ENCODE assay signal across 8 cellular contexts in the genomic region with DNA sequence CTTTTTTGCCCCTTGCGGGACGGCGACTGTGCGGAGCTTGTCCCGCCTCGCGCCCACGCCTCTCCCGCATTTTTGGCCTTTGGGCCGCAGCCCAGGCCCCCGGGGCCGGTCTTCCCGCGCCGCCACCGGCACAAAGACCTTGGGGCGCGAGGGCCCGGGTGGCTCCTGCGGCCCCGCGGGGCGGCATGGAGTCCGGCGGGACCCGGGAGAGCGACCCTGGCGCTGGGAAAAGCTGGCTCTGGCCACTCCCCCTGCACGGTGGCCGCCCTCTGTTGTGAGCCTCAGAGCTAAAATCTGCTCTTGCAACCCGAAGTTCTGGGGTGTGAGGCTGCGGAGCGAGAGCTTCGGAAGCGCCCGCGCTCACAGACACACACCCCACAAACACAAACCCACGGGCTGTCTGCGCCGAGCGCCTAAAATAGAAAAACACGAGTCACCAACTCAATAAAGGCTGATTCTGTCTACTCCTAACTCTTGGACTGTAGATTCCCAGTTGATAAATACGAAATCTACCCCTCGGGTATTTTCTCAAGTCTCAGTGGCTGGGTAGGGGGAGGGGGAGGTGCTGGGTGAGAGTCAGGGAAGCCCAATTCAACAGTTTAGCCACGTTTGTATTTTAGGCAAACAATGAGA. TPM values are rescaled to one million over a fixed set of nuclear protein-coding genes. Genes with fewer than 3 reads are reported as not detected.
A peak's percentile ranks its signal among the peaks of the same experiment; 100 is the strongest.
DNase-seq lines count a peak whose midpoint lies in the region; ATAC-seq and TF ChIP-seq lines count a peak whose summit lies in the region.

No MANE protein-coding gene starts in this region.

- no peaks in the 10 kb centered on the region for H3K36me3 ChIP-seq in upper lobe of right lung

- H3K27ac Mint-ChIP-seq in HFFc6 (peak overlapping the region; percentile 31; the same call in 1 of the 2 replicates), nephron progenitor cell (peak overlapping the region; percentile 97)

- peak; percentile 46 for ATAC-seq in upper lobe of right lung

- H3K4me3 ChIP-seq in fibroblast of pulmonary artery (replicated peaks; ENCODE audit: low read depth, low read length): peak overlapping the region; percentile 62
- H3K4me3 ChIP-seq in upper lobe of right lung: peak overlapping the region; percentile 70

- DNase-seq in Daoy (ENCODE audit: low read depth): peak; percentile 77
- peak; percentile 10 for DNase-seq in HFFc6
- peak; percentile 74 for DNase-seq in NCI-H345 treated with DMSO at 0.1 percent for 48 hours (lab: John Stamatoyannopoulos, UW; ENCODE audit: unreplicated experiment)
- peak; percentile 4 for DNase-seq in activated T-cell treated with anti-CD3 and anti-CD28 coated beads for 24 hours (ENCODE audit: low read depth)
- no peak for DNase-seq in fibroblast of pulmonary artery (ENCODE audit: low read depth)
- DNase-seq in nephron progenitor cell: peak; percentile 84
- DNase-seq in upper lobe of right lung: peak; percentile 78
- DNase-seq in NCI-H226: no peak

- H3K36me3 Mint-ChIP-seq in HFFc6 (ENCODE audit: low read depth) (no peaks in the 10 kb centered on the region), nephron progenitor cell (ENCODE audit: low read depth) (peaks cover 12% of the 10 kb centered on the region)

- peaks cover 5% of the 10 kb centered on the region; the same call in 1 of the 2 replicates for H3K27me3 Mint-ChIP-seq in HFFc6 (ENCODE audit: insufficient read depth)
- no peaks in the 10 kb centered on the region for H3K27me3 Mint-ChIP-seq in nephron progenitor cell (ENCODE audit: low read depth, poor library complexity)

- H3K27me3 ChIP-seq in upper lobe of right lung: peaks cover 6% of the 10 kb centered on the region

- no peaks in the 10 kb centered on the region for H3K9me3 ChIP-seq in upper lobe of right lung

- peak overlapping the region; percentile 75 for H3K27ac ChIP-seq in upper lobe of right lung

- intact Hi-C loops in upper lobe of right lung (cut with DNase I): no loop called here

- peaks cover 10% of the 10 kb centered on the region for H3K4me1 Mint-ChIP-seq in HFFc6 (ENCODE audit: low read depth)
- H3K4me1 Mint-ChIP-seq in nephron progenitor cell: peaks cover 39% of the 10 kb centered on the region

- TF ChIP-seq CTCF in HFFc6 (IDR thresholded peaks at IDR 0.05): no peak
- TF ChIP-seq CTCF in fibroblast of pulmonary artery (IDR thresholded peaks at IDR 0.05; ENCODE audit: low read length, missing control alignments): no peak
- TF ChIP-seq CTCF in nephron progenitor cell (IDR thresholded peaks at IDR 0.05): no peak
- TF ChIP-seq CTCF in upper lobe of right lung (IDR thresholded peaks at IDR 0.05): no peak

- H3K9me3 Mint-ChIP-seq in HFFc6: no peaks in the 10 kb centered on the region
- H3K9me3 Mint-ChIP-seq in nephron progenitor cell: no peaks in the 10 kb centered on the region

- H3K4me3 Mint-ChIP-seq in HFFc6: peak overlapping the region; percentile 86
- H3K4me3 Mint-ChIP-seq in nephron progenitor cell: peak overlapping the region; percentile 80

- H3K4me1 ChIP-seq in upper lobe of right lung: peaks cover 18% of the 10 kb centered on the region

RNA-seq across cellular contexts. Expression of gene BEND3, which starts 0.5 kb away (rescaled TPM):
- 4.2 and 5.6 TPM in 2 replicates for total RNA-seq in Daoy (2014; rRNA removed; shearing (Covaris generic))
- 1 to 10 TPM; 1.9 to 2.3 (median 2.1) TPM for total RNA-seq in HFFc6 (2021; fragmentation: NEBNext Ultra II Directional; extraction: Animal tissue kit (Norgen Biotek cat#: 25700))
- total RNA-seq in upper lobe of right lung: 3.8 TPM

Comparison
In these comparisons a context has a peak if more than half of its experiments do, and no peak if none do; other contexts are left out.
1. DNase-seq: peak in Daoy (single experiment), HFFc6 (single experiment), NCI-H345 treated with DMSO at 0.1 percent for 48 hours (single experiment), activated T-cell treated with anti-CD3 and anti-CD28 coated beads for 24 hours (single experiment), nephron progenitor cell (single experiment) and upper lobe of right lung (single experiment); none in fibroblast of pulmonary artery (single experiment) and NCI-H226 (single experiment).